Comparison of ENCODE assay signal across 17 cellular contexts in the genomic region with DNA sequence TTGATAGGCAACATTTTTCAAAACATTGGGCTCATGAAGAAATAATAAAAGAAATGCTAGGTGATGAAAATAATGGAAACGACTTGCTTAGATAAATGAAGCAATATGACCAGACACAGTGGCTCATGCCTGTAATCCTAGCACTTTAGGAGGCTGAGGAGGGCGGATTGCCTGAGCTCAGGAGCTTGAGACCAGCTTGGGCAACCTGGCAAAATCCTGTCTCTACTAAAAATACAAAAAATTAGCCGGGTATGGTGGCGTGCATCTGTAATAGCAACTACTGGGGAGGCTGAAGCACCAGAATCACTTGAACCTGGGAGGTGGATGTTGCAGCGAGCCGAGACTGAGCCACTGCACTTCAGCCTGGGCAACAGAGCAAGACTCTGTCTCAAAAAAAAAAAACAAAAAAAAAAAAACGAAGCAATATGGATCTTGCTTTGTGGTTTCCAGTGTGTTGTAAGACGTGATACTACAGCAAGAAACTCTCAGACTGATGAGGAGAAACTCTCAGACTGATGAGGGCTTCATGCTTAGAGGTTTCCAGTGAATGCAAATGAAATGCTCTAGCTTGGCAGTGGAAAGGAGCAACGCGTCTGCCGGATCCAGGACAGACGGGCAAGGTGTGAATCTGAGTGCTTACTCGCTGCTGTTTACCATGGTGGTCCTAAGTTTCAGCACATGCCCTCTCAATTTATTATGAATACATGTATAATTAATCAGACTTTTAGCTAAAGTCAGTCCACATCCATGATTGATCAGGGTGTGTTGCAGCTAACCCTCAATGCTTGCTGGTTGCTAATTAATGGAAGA. TPM values are rescaled to one million over a fixed set of nuclear protein-coding genes. Genes with fewer than 3 reads are reported as not detected.
DNase-seq lines count a peak whose midpoint lies in the region; ATAC-seq and TF ChIP-seq lines count a peak whose summit lies in the region.
"Had no signal": no experiment of that assay in that cellular context is flagged by ENCODE, and none has a peak within 500 bp of the region (broad histone marks: within the 10 kb centered on the region; RNA-seq: fewer than 3 reads in every experiment).

No MANE protein-coding gene starts in this region.

- DNase-seq in SK-N-SH = no peak
- DNase-seq in HEK293T (ENCODE audit: extremely low spot score) = no peak
- peak; percentile 34 for DNase-seq in endodermal cell
- peak; percentile 25 for DNase-seq in type B pancreatic cell (ENCODE audit: extremely low spot score, unreplicated experiment)
- DNase-seq in central memory CD4-positive, alpha-beta T cell = no peak
- DNase-seq in activated naive CD4-positive, alpha-beta T cell treated with anti-CD3 and anti-CD28 coated beads, Interleukin-2, amount 10 ng/mL, durations not matched to agents 7 days and 5 days = no peak
- DNase-seq in left lung = no peak
- DNase-seq: CD8-positive, alpha-beta T cell; DMS79; HCEC 1CT; NCI-H187; NCI-H526 treated with DMSO at 0.1 percent for 48 hours; RPMI8226; SIG-M5 had no signal

- no peaks in the 10 kb centered on the region for H3K9me2 ChIP-seq in SK-N-SH

- no peak for TF ChIP-seq EP300 in SK-N-SH (IDR thresholded peaks at IDR 0.05; ENCODE audit: borderline replicate concordance in 1 of 2, low read depth in 1 of 2, low read length in 1 of 2)

- peaks cover 7% of the 10 kb centered on the region; the same call in 1 of the 2 replicates for H3K9me3 ChIP-seq in SK-N-SH
- no peaks in the 10 kb centered on the region for H3K9me3 ChIP-seq in endodermal cell (ENCODE audit: control insufficient read depth, low read length)
- peaks cover 0 to 9% of the 10 kb centered on the region in 2 donors for H3K9me3 ChIP-seq in left lung

- ATAC-seq in SK-N-SH treated with all-trans-retinoic acid at 6 μM for 48 hours = peak; percentile 17; the same call in 2 of the 3 replicates
- ATAC-seq in left lung = no peak
- ATAC-seq: CD8-positive, alpha-beta T cell had no signal

- no peak overlapping the region for H2AFZ ChIP-seq in SK-N-SH (ENCODE audit: low read depth)

- no peaks in the 10 kb centered on the region for H3K79me2 ChIP-seq in SK-N-SH (ENCODE audit: insufficient read depth)

- H3K4me2 ChIP-seq in SK-N-SH = no peak overlapping the region
- H3K4me2 ChIP-seq: BLaER1 had no signal

- H3K27ac Mint-ChIP-seq in endodermal cell = no peak overlapping the region
- no peak overlapping the region for H3K27ac Mint-ChIP-seq in type B pancreatic cell
- no peak overlapping the region for H3K27ac Mint-ChIP-seq in activated naive CD4-positive, alpha-beta T cell treated with anti-CD3 and anti-CD28 coated beads, Interleukin-2, amount 10 ng/mL, durations not matched to agents 7 days and 5 days
- H3K27ac Mint-ChIP-seq: CD8-positive, alpha-beta T cell had no signal

- H3K4me3 Mint-ChIP-seq in endodermal cell = no peak overlapping the region
- no peak overlapping the region for H3K4me3 Mint-ChIP-seq in type B pancreatic cell
- H3K4me3 Mint-ChIP-seq in activated naive CD4-positive, alpha-beta T cell treated with anti-CD3 and anti-CD28 coated beads, Interleukin-2, amount 10 ng/mL, durations not matched to agents 7 days and 5 days = no peak overlapping the region
- H3K4me3 Mint-ChIP-seq: CD8-positive, alpha-beta T cell had no signal

- peaks cover 1% of the 10 kb centered on the region for H3K9me3 Mint-ChIP-seq in endodermal cell
- H3K9me3 Mint-ChIP-seq in type B pancreatic cell = no peaks in the 10 kb centered on the region
- peaks cover 5% of the 10 kb centered on the region for H3K9me3 Mint-ChIP-seq in activated naive CD4-positive, alpha-beta T cell treated with anti-CD3 and anti-CD28 coated beads, Interleukin-2, amount 10 ng/mL, durations not matched to agents 7 days and 5 days

- H3K4me1 ChIP-seq in SK-N-SH (ENCODE audit: control insufficient read depth in 1 of 2, insufficient read depth in 2 of 2, low read depth in 1 of 2, low read length in 1 of 2) (no peaks in the 10 kb centered on the region), endodermal cell (ENCODE audit: control insufficient read depth, insufficient read depth, low read length) (peaks cover 6% of the 10 kb centered on the region), left lung (no peaks in the 10 kb centered on the region)
- H3K4me1 ChIP-seq: BLaER1 had no signal

- CTCF ChIA-PET in SK-N-SH (lab: Yijun Ruan, JAX) (interaction anchor here (0.6 to 2.3 kb wide), 6 partner anchors 10 to 809 kb away, joined by 3 to 8 read pairs (median 3); no protein-coding TSS in a partner anchor), HEK293T (lab: Yijun Ruan, JAX) (interaction anchor here (1.1 kb wide), 1 partner anchor 12 kb away, joined by 3 read pairs; no protein-coding TSS in a partner anchor)
- CTCF ChIA-PET in activated naive CD4-positive, alpha-beta T cell treated with anti-CD3 and anti-CD28 coated beads, Interleukin-2, amount 10 ng/mL, durations not matched to agents 7 days and 5 days (lab: Charles Lee) = no interaction called here

- H3K36me3 Mint-ChIP-seq in endodermal cell (ENCODE audit: low read depth) = no peaks in the 10 kb centered on the region
- no peaks in the 10 kb centered on the region for H3K36me3 Mint-ChIP-seq in type B pancreatic cell
- no peaks in the 10 kb centered on the region for H3K36me3 Mint-ChIP-seq in activated naive CD4-positive, alpha-beta T cell treated with anti-CD3 and anti-CD28 coated beads, Interleukin-2, amount 10 ng/mL, durations not matched to agents 7 days and 5 days
- H3K36me3 Mint-ChIP-seq: CD8-positive, alpha-beta T cell had no signal

- intact Hi-C loops in left lung (cut with DNase I) = no loop called here

- H3K9ac ChIP-seq in SK-N-SH = no peak overlapping the region
- H3K9ac ChIP-seq in endodermal cell (ENCODE audit: extremely low read depth, low read length, poor library complexity, severe bottlenecking) = no peak overlapping the region
- H3K9ac ChIP-seq: BLaER1 had no signal

- H3K27me3 ChIP-seq in SK-N-SH (ENCODE audit: insufficient read depth) = peaks cover 97% of the 10 kb centered on the region
- no peaks in the 10 kb centered on the region for H3K27me3 ChIP-seq in endodermal cell (ENCODE audit: control insufficient read depth, insufficient read depth, low read length, poor library complexity, severe bottlenecking)
- H3K27me3 ChIP-seq in left lung = peaks cover 19 to 93% of the 10 kb centered on the region in 2 donors

- H3K4me1 Mint-ChIP-seq in endodermal cell (peaks cover 6% of the 10 kb centered on the region), type B pancreatic cell (ENCODE audit: unreplicated experiment) (peaks cover 2% of the 10 kb centered on the region)
- H3K4me1 Mint-ChIP-seq in activated naive CD4-positive, alpha-beta T cell treated with anti-CD3 and anti-CD28 coated beads, Interleukin-2, amount 10 ng/mL, durations not matched to agents 7 days and 5 days = no peaks in the 10 kb centered on the region

- H3K4me3 ChIP-seq in SK-N-SH (ENCODE audit: low read depth in 2 of 2, low read length in 1 of 2) (no peak overlapping the region), endodermal cell (ENCODE audit: low read length) (no peak overlapping the region), left lung (no peak overlapping the region)
- H3K4me3 ChIP-seq: BLaER1 had no signal

- TF ChIP-seq CTCF in SK-N-SH (IDR thresholded peaks at IDR 0.05) (no peak), endodermal cell (conservative IDR thresholded peaks at IDR 0.05) (no peak), type B pancreatic cell (conservative IDR thresholded peaks at IDR 0.05) (no peak), left lung (IDR thresholded peaks at IDR 0.05) (no peak)

- WGBS in SK-N-SH (ENCODE audit: low lambda C conversion rate) = 15% methylated on average over 13 of the region's 13 CpGs
- 93 to 97% methylated on average over 11 to 13 of the region's 13 CpGs for WGBS in endodermal cell (ENCODE audit: insufficient coverage in 1 of 2, insufficient read length in 1 of 2), 2 experiments

- POLR2A ChIA-PET in SK-N-SH (lab: Yijun Ruan, JAX) = no interaction called here
- POLR2A ChIA-PET in HEK293T (lab: Yijun Ruan, JAX) = interaction anchor here (1.8 kb wide), 1 partner anchor 11 kb away, joined by 16 read pairs; a partner anchor contains a TSS

- H4K20me1 ChIP-seq in SK-N-SH (ENCODE audit: insufficient read depth) = no peaks in the 10 kb centered on the region

- H3K27me3 Mint-ChIP-seq in endodermal cell (ENCODE audit: insufficient read depth) (no peaks in the 10 kb centered on the region), type B pancreatic cell (peaks cover under 1% of the 10 kb centered on the region)
- peaks cover 54% of the 10 kb centered on the region for H3K27me3 Mint-ChIP-seq in activated naive CD4-positive, alpha-beta T cell treated with anti-CD3 and anti-CD28 coated beads, Interleukin-2, amount 10 ng/mL, durations not matched to agents 7 days and 5 days

- H3F3A ChIP-seq in SK-N-SH (replicated peaks; ENCODE audit: insufficient read depth) = peaks cover 7% of the 10 kb centered on the region

- TF ChIP-seq RAD21 in SK-N-SH (IDR thresholded peaks at IDR 0.05; ENCODE audit: low read length) = no peak

- H3K36me3 ChIP-seq in SK-N-SH (replicated peaks in 1 of 2; ENCODE audit: control insufficient read depth in 1 of 2, insufficient read depth in 2 of 2, low read length in 1 of 2) (no peaks in the 10 kb centered on the region), endodermal cell (ENCODE audit: control insufficient read depth, insufficient read depth, low read length) (no peaks in the 10 kb centered on the region), left lung (no peaks in the 10 kb centered on the region)
- H3K36me3 ChIP-seq: BLaER1 had no signal

- no peak overlapping the region for H3K27ac ChIP-seq in SK-N-SH (ENCODE audit: low read depth in 2 of 2, low read length in 1 of 2)
- H3K27ac ChIP-seq in endodermal cell (ENCODE audit: low read depth, low read length) = no peak overlapping the region
- no peak overlapping the region for H3K27ac ChIP-seq in left lung
- H3K27ac ChIP-seq: 22Rv1, BLaER1 had no signal

RNA-seq across cellular contexts. Expression of a gene that starts 11.5 kb away (rescaled TPM):
- 0.02 and 0.05 TPM in 2 replicates for polyA plus RNA-seq in SK-N-SH (2012; rRNA removed)
- polyA plus RNA-seq in SK-N-SH (2012; cell fraction: cytosol; rRNA removed) = 0.07 and 0.10 TPM in 2 replicates
- polyA plus RNA-seq in SK-N-SH (2012; cell fraction: nucleus; rRNA removed) = 0.01 and 0.21 TPM in 2 replicates
- total RNA-seq in endodermal cell = 100 to 1,000 TPM; 333 to 360 TPM
- 139 TPM for polyA plus RNA-seq in endodermal cell (2013, experiment 1 of 2)
- 139 TPM for polyA plus RNA-seq in endodermal cell (2013, experiment 2 of 2)
- total RNA-seq in type B pancreatic cell (ENCODE audit: low replicate concordance) = 104 and 232 TPM in 2 replicates
- total RNA-seq in left lung = under 1 TPM; 0.23 to 0.26 TPM
- total RNA-seq: CD8-positive, alpha-beta T cell had no signal

RNA-seq across cellular contexts. Expression of a gene that starts 17.2 kb away (rescaled TPM):
- polyA plus RNA-seq in SK-N-SH (2012; rRNA removed) = 0.29 and 0.64 TPM in 2 replicates
- polyA plus RNA-seq in SK-N-SH (2012; cell fraction: cytosol; rRNA removed) = 0.34 and 0.58 TPM in 2 replicates
- polyA plus RNA-seq in SK-N-SH (2012; cell fraction: nucleus; rRNA removed) = 0.19 TPM in 1 of 2 replicates, not detected in the other
- total RNA-seq in endodermal cell (1 to 10 TPM in 1 of 2 donors, not detected in 1; 1.1 TPM), type B pancreatic cell (ENCODE audit: low replicate concordance) (0.69 TPM in 1 of 2 replicates, not detected in the other), left lung (not detected)
- not detected for polyA plus RNA-seq in endodermal cell (2013, experiment 1 of 2)
- polyA plus RNA-seq in endodermal cell (2013, experiment 2 of 2) = 0.87 TPM
- total RNA-seq: CD8-positive, alpha-beta T cell had no signal

RNA-seq across cellular contexts. Expression of a gene that starts 41.0 kb away (rescaled TPM):
- 329 and 358 TPM in 2 replicates for polyA plus RNA-seq in SK-N-SH (2012; rRNA removed)
- 283 and 343 TPM in 2 replicates for polyA plus RNA-seq in SK-N-SH (2012; cell fraction: cytosol; rRNA removed)
- 185 and 191 TPM in 2 replicates for polyA plus RNA-seq in SK-N-SH (2012; cell fraction: nucleus; rRNA removed)
- total RNA-seq in endodermal cell (100 to 1,000 TPM; 152 to 175 TPM), type B pancreatic cell (ENCODE audit: low replicate concordance) (97.2 and 117 TPM in 2 replicates), left lung (100 to 1,000 TPM in 1 of 2 donors, 10 to 100 TPM in 1; 95.8 to 109 TPM)
- polyA plus RNA-seq in endodermal cell (2013, experiment 1 of 2) = 107 TPM
- 101 TPM for polyA plus RNA-seq in endodermal cell (2013, experiment 2 of 2)

Comparison
In these comparisons a context has a peak if more than half of its experiments do, and no peak if none do; other contexts are left out.
1. DNase-seq: peak in endodermal cell (single experiment) and type B pancreatic cell (single experiment); none in SK-N-SH (single experiment), HEK293T (single experiment), central memory CD4-positive, alpha-beta T cell (single experiment), activated naive CD4-positive, alpha-beta T cell treated with anti-CD3 and anti-CD28 coated beads, Interleukin-2, amount 10 ng/mL, durations not matched to agents 7 days and 5 days (single experiment) and left lung (0 of 2).
2. RNA of a gene that starts 11.5 kb away (total RNA-seq): 333 to 360 TPM in endodermal cell and 104 to 232 TPM in type B pancreatic cell; 0.23 to 0.26 TPM in left lung; every median in the first group is over 10 times any median in the second.